15 cellular contexts compared by ENCODE assay signal in genomic region chr1:27444632-27445031, GRCh38. TPM values are rescaled to one million over a fixed set of nuclear protein-coding genes. Genes with fewer than 3 reads are reported as not detected.
A peak's percentile ranks its signal among the peaks of the same experiment; 100 is the strongest.
DNase-seq lines count a peak whose midpoint lies in the region; ATAC-seq and TF ChIP-seq lines count a peak whose summit lies in the region.
"Had no signal": no experiment of that assay in that cellular context is flagged by ENCODE, and none has a peak within 500 bp of the region (broad histone marks: within the 10 kb centered on the region; RNA-seq: fewer than 3 reads in every experiment).

No MANE protein-coding gene starts in this region.

- no peak overlapping the region for H3K9ac ChIP-seq in IMR-90 (ENCODE audit: low read depth, low read length)

- in situ Hi-C loops in IMR-90 (cut with MboI; ENCODE audit: low sequenced_read_pairs): no loop called here

- intact Hi-C loops in activated CD4-positive, alpha-beta T cell treated with anti-CD3 and anti-CD28 coated beads, Interleukin-2, amount 10 ng/mL, durations not matched to agents 24 days and 14 days (cut with micrococcal nuclease): loop anchor here (1.0 to 5.0 kb wide), 5 partner anchors 8 to 78 kb away; no protein-coding TSS in a partner anchor
- intact Hi-C loops in IMR-90 (cut with micrococcal nuclease): no loop called here

- H3K4me1 ChIP-seq in IMR-90 (ENCODE audit: control insufficient read depth, insufficient read depth, low read length): no peaks in the 10 kb centered on the region; the same call in 1 of the 2 replicates
- H3K4me1 ChIP-seq: prostate gland had no signal

- no peak overlapping the region for H3K14ac ChIP-seq in IMR-90 (replicated peaks; ENCODE audit: low read depth, low read length)

- no peak overlapping the region; the same call in 1 of the 2 replicates for H3K23ac ChIP-seq in IMR-90 (ENCODE audit: low read depth, low read length)

- H3K27ac ChIP-seq in IMR-90 (ENCODE audit: insufficient read depth, low read length): no peak overlapping the region
- H3K27ac ChIP-seq: brain microvascular endothelial cell, prostate gland had no signal

- H4K8ac ChIP-seq in IMR-90 (ENCODE audit: low read depth in 2 of 2, low read length in 2 of 2): no peak overlapping the region

- no peak overlapping the region for H4K91ac ChIP-seq in IMR-90 (ENCODE audit: insufficient read depth, low read depth, low read length)

- no peaks in the 10 kb centered on the region for H3K9me3 Mint-ChIP-seq in activated CD4-positive, alpha-beta T cell treated with anti-CD3 and anti-CD28 coated beads, Interleukin-2, amount 10 ng/mL, durations not matched to agents 24 days and 14 days
- no peaks in the 10 kb centered on the region for H3K9me3 Mint-ChIP-seq in activated naive CD8-positive, alpha-beta T cell (ENCODE audit: low read depth)
- H3K9me3 Mint-ChIP-seq in osteocyte (ENCODE audit: unreplicated experiment): no peaks in the 10 kb centered on the region

- H4K20me1 ChIP-seq in IMR-90 (ENCODE audit: insufficient read depth, low read length): peaks cover 45% of the 10 kb centered on the region

- H2BK20ac ChIP-seq in IMR-90 (ENCODE audit: low read depth, low read length): no peak overlapping the region

- H3K4me1 Mint-ChIP-seq in activated CD4-positive, alpha-beta T cell treated with anti-CD3 and anti-CD28 coated beads, Interleukin-2, amount 10 ng/mL, durations not matched to agents 24 days and 14 days: peaks cover 37% of the 10 kb centered on the region
- H3K4me1 Mint-ChIP-seq in activated naive CD8-positive, alpha-beta T cell (ENCODE audit: low read depth): peaks cover 51% of the 10 kb centered on the region
- peaks cover 14% of the 10 kb centered on the region for H3K4me1 Mint-ChIP-seq in osteocyte (ENCODE audit: unreplicated experiment)

- H3K18ac ChIP-seq in IMR-90 (ENCODE audit: low read depth, low read length): no peak overlapping the region

- H3K36me3 ChIP-seq in IMR-90 (ENCODE audit: control insufficient read depth, insufficient read depth, low read length): peaks cover 13% of the 10 kb centered on the region
- H3K36me3 ChIP-seq: brain microvascular endothelial cell, prostate gland had no signal

- peak overlapping the region; percentile 97 for H3K27ac Mint-ChIP-seq in activated CD4-positive, alpha-beta T cell treated with anti-CD3 and anti-CD28 coated beads, Interleukin-2, amount 10 ng/mL, durations not matched to agents 24 days and 14 days
- peak overlapping the region; percentile 97 for H3K27ac Mint-ChIP-seq in activated naive CD8-positive, alpha-beta T cell
- H3K27ac Mint-ChIP-seq in osteocyte (ENCODE audit: unreplicated experiment): peak overlapping the region; percentile 61

- H2AFZ ChIP-seq in IMR-90 (replicated peaks; ENCODE audit: low read length, poor library complexity): no peak overlapping the region

- no peak overlapping the region for H4K5ac ChIP-seq in IMR-90 (ENCODE audit: low read depth, low read length)

- peaks cover 12% of the 10 kb centered on the region for H3K9me1 ChIP-seq in IMR-90 (ENCODE audit: insufficient read depth, low read length)

- no peak overlapping the region for H3K56ac ChIP-seq in IMR-90 (ENCODE audit: extremely low read depth, insufficient read depth, low read length)

- H3K27me3 Mint-ChIP-seq in activated CD4-positive, alpha-beta T cell treated with anti-CD3 and anti-CD28 coated beads, Interleukin-2, amount 10 ng/mL, durations not matched to agents 24 days and 14 days: no peaks in the 10 kb centered on the region
- H3K27me3 Mint-ChIP-seq in activated naive CD8-positive, alpha-beta T cell: no peaks in the 10 kb centered on the region
- no peaks in the 10 kb centered on the region for H3K27me3 Mint-ChIP-seq in osteocyte (ENCODE audit: unreplicated experiment)

- H3K4me2 ChIP-seq in IMR-90 (ENCODE audit: low read depth, low read length): no peak overlapping the region

- H3K79me1 ChIP-seq in IMR-90 (ENCODE audit: low read depth in 1 of 2, low read length in 2 of 2): peaks cover 27 to 74% of the 10 kb centered on the region in 2 experiments

- no peak for TF ChIP-seq CTCF in IMR-90 (conservative IDR thresholded peaks at IDR 0.05; ENCODE audit: low read depth, low read length)
- no peak for TF ChIP-seq CTCF in osteocyte (IDR thresholded peaks at IDR 0.05)

- BruUV-seq in IMR-90 (replicated peaks; lab: Mats Ljungman, UMichigan): no TSS peak

- no peak overlapping the region for H2AK9ac ChIP-seq in IMR-90 (replicated peaks; ENCODE audit: low read depth, low read length, poor library complexity)

- H2BK15ac ChIP-seq in IMR-90 (ENCODE audit: low read depth, low read length): no peak overlapping the region

- H2BK5ac ChIP-seq in IMR-90 (ENCODE audit: low read depth, low read length, poor library complexity, severe bottlenecking): no peak overlapping the region

- WGBS in IMR-90 (ENCODE audit: extremely low coverage in 2 of 2, insufficient read length in 1 of 2), 2 experiments: no CpG with 5 or more reads among the region's 1 CpG

- no peak overlapping the region for H2AK5ac ChIP-seq in IMR-90 (ENCODE audit: low read depth, low read length)

- peak overlapping the region; percentile 70 for H3K4me3 Mint-ChIP-seq in activated CD4-positive, alpha-beta T cell treated with anti-CD3 and anti-CD28 coated beads, Interleukin-2, amount 10 ng/mL, durations not matched to agents 24 days and 14 days
- H3K4me3 Mint-ChIP-seq in activated naive CD8-positive, alpha-beta T cell: peak overlapping the region; percentile 78
- no peak overlapping the region for H3K4me3 Mint-ChIP-seq in osteocyte (ENCODE audit: unreplicated experiment)

- no peak for DNase-seq in activated CD4-positive, alpha-beta T cell treated with anti-CD3 and anti-CD28 coated beads, Interleukin-2, amount 10 ng/mL, durations not matched to agents 24 days and 14 days
- no peak for DNase-seq in activated CD4-positive, alpha-beta T cell treated with anti-CD3 and anti-CD28 coated beads for 48 hours
- DNase-seq in IMR-90 (no peak), osteocyte (ENCODE audit: extremely low spot score, unreplicated experiment) (no peak)
- no peak for DNase-seq in stimulated activated CD4-positive, alpha-beta T cell treated with anti-CD3 and anti-CD28 coated beads, Interleukin-4, amount 100 ng/mL, for 4 hours
- DNase-seq: brain microvascular endothelial cell; EL; hippocampal formation; NCI-H524 treated with DMSO at 0.1 percent for 48 hours; stimulated activated CD4-positive, alpha-beta T cell treated with anti-CD3 and anti-CD28 coated beads, Interleukin-12 subunit alpha, Interleukin-12 subunit beta, amount 100 ng/mL, for 4 hours had no signal

- peaks cover 23% of the 10 kb centered on the region for H3K36me3 Mint-ChIP-seq in activated CD4-positive, alpha-beta T cell treated with anti-CD3 and anti-CD28 coated beads, Interleukin-2, amount 10 ng/mL, durations not matched to agents 24 days and 14 days (ENCODE audit: low read depth)
- peaks cover 15% of the 10 kb centered on the region for H3K36me3 Mint-ChIP-seq in activated naive CD8-positive, alpha-beta T cell
- peaks cover 16% of the 10 kb centered on the region for H3K36me3 Mint-ChIP-seq in osteocyte (ENCODE audit: unreplicated experiment)

- TF ChIP-seq POLR2A in IMR-90 (IDR thresholded peaks at IDR 0.05; ENCODE audit: low read depth, low read length): no peak

- POLR2A ChIA-PET in IMR-90 (lab: Charles Lee; ENCODE audit: unreplicated experiment): no interaction called here

- no peaks in the 10 kb centered on the region for H3K9me3 ChIP-seq in IMR-90 (ENCODE audit: control insufficient read depth, insufficient read depth, low read length)
- H3K9me3 ChIP-seq: prostate gland had no signal

- ATAC-seq in IMR-90 (ENCODE audit: low read depth) (peak; percentile 24), HG03108 (IDR thresholded peaks at IDR 0.05; ENCODE audit: unreplicated experiment) (no peak), GM19324 (IDR thresholded peaks at IDR 0.05; ENCODE audit: low FRiP score, unreplicated experiment) (no peak)
- ATAC-seq: Panc1 had no signal

- TF ChIP-seq RAD21 in IMR-90 (IDR thresholded peaks at IDR 0.05; ENCODE audit: low read length): no peak

- no peak overlapping the region for H3K4me3 ChIP-seq in IMR-90 (ENCODE audit: insufficient read depth, low read depth, low read length)
- H3K4me3 ChIP-seq: prostate gland had no signal

- dilution Hi-C loops in IMR-90 (cut with HindIII; ENCODE audit: low sequenced_read_pairs, unreplicated experiment): no loop called here

- H3K27me3 ChIP-seq in IMR-90 (ENCODE audit: control insufficient read depth, insufficient read depth, low read length): no peaks in the 10 kb centered on the region
- H3K27me3 ChIP-seq: brain microvascular endothelial cell had no signal

- H2BK120ac ChIP-seq in IMR-90 (ENCODE audit: low read depth, low read length): no peak overlapping the region

- no peak overlapping the region for H3K4ac ChIP-seq in IMR-90 (ENCODE audit: low read depth, low read length)

- CTCF ChIA-PET in IMR-90 (lab: Yijun Ruan, JAX): interaction anchor here (0.6 kb wide), 1 partner anchor 378 kb away, joined by 5 read pairs; no protein-coding TSS in a partner anchor

TF ChIP-seq in IMR-90, 13 proteins besides CTCF, POLR2A, EP300 and RAD21 (continues in another document):
- TF ChIP-seq ELK1 (IDR thresholded peaks at IDR 0.05; ENCODE audit: borderline replicate concordance, low read depth, low read length) (no peak), RFX5 (IDR thresholded peaks at IDR 0.05; ENCODE audit: low read depth, low read length) (no peak), MAZ (IDR thresholded peaks at IDR 0.05; ENCODE audit: borderline replicate concordance, low read depth, low read length) (no peak)

RNA-seq across cellular contexts. Expression of gene WASF2, which starts 45.3 kb away (rescaled TPM):
- 109 TPM in 2 replicates for total RNA-seq in activated CD4-positive, alpha-beta T cell treated with anti-CD3 and anti-CD28 coated beads, Interleukin-2, amount 10 ng/mL, durations not matched to agents 24 days and 14 days
- total RNA-seq in IMR-90 (2012; rRNA removed) (7.5 and 7.9 TPM in 2 replicates), osteocyte (187 and 189 TPM in 2 replicates)
- 45.0 and 45.4 TPM in 2 replicates for polyA plus RNA-seq in IMR-90 (2012; rRNA removed)
- polyA plus RNA-seq in IMR-90 (2012; cell fraction: cytosol; rRNA removed): 28.6 and 29.9 TPM in 2 replicates
- polyA plus RNA-seq in IMR-90 (2012; cell fraction: nucleus; rRNA removed; ENCODE audit: low replicate concordance): 29.8 and 37.0 TPM in 2 replicates

RNA-seq across cellular contexts. Expression of gene GPR3, which starts 52.2 kb away (rescaled TPM):
- 3.3 TPM in 2 replicates for total RNA-seq in activated CD4-positive, alpha-beta T cell treated with anti-CD3 and anti-CD28 coated beads, Interleukin-2, amount 10 ng/mL, durations not matched to agents 24 days and 14 days
- 0.72 and 0.83 TPM in 2 replicates for total RNA-seq in IMR-90 (2012; rRNA removed)
- 4.8 and 5.4 TPM in 2 replicates for polyA plus RNA-seq in IMR-90 (2012; rRNA removed)
- polyA plus RNA-seq in IMR-90 (2012; cell fraction: cytosol; rRNA removed): 3.3 and 6.1 TPM in 2 replicates
- 5.4 and 6.0 TPM in 2 replicates for polyA plus RNA-seq in IMR-90 (2012; cell fraction: nucleus; rRNA removed; ENCODE audit: low replicate concordance)
- total RNA-seq in osteocyte: 0.50 and 0.56 TPM in 2 replicates

Comparison
In these comparisons a context has a peak if more than half of its experiments do, and no peak if none do; other contexts are left out.
1. RNA of gene WASF2, which starts 45.3 kb away (total RNA-seq): 187 to 189 TPM in osteocyte and 109 TPM in activated CD4-positive, alpha-beta T cell treated with anti-CD3 and anti-CD28 coated beads, Interleukin-2, amount 10 ng/mL, durations not matched to agents 24 days and 14 days; 7.5 to 7.9 TPM in IMR-90; every median in the first group is over 10 times any median in the second.
2. Peak in every context shown above with its lines, with median percentiles within 50 percentile points of each other: H3K27ac Mint-ChIP-seq.